ENCODE assay signal across 24 cellular contexts in the genomic region with DNA sequence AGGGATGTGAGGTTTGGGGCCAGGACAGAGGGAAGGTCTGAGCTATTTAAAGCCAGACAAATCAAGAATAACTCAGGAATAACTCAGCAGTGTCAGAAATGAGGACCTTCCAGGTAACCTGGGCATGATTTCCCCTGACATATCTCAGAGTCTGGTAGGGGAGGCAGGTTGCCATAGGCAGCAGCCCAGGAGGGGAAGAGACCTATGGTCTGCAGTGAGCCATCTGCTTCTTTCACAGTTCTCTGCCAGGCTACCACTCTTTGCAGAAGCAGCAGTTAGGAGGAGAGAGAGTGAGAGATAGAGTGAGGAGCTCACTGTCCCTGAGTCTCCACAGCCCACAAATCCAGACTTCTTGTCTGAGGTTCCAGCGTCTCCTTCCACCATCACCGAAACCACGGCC. TPM values are rescaled to one million over a fixed set of nuclear protein-coding genes. Genes with fewer than 3 reads are reported as not detected.
A peak's percentile ranks its signal among the peaks of the same experiment; 100 is the strongest.
DNase-seq lines count a peak whose midpoint lies in the region; ATAC-seq and TF ChIP-seq lines count a peak whose summit lies in the region.
"Had no signal": no experiment of that assay in that cellular context is flagged by ENCODE, and none has a peak within 500 bp of the region (broad histone marks: within the 10 kb centered on the region; RNA-seq: fewer than 3 reads in every experiment).

No MANE protein-coding gene starts in this region.

- H3K9me3 Mint-ChIP-seq in activated naive CD8-positive, alpha-beta T cell treated with anti-CD3 and anti-CD28 coated beads, Interleukin-2, amount 50 U/mL, for 24 hours = no peaks in the 10 kb centered on the region
- H3K9me3 Mint-ChIP-seq in activated naive CD8-positive, alpha-beta T cell treated with anti-CD3 and anti-CD28 coated beads for 36 hours = no peaks in the 10 kb centered on the region
- no peaks in the 10 kb centered on the region for H3K9me3 Mint-ChIP-seq in endodermal cell
- H3K9me3 Mint-ChIP-seq: CD4-positive, CD25-positive, alpha-beta regulatory T cell had no signal

- no peak for TF ChIP-seq CTCF in endodermal cell (conservative IDR thresholded peaks at IDR 0.05)
- TF ChIP-seq CTCF in transverse colon (IDR thresholded peaks at IDR 0.05) = no peak
- TF ChIP-seq CTCF in heart right ventricle (IDR thresholded peaks at IDR 0.05) = no peak

- no peak for DNase-seq in activated naive CD8-positive, alpha-beta T cell treated with anti-CD3 and anti-CD28 coated beads, Interleukin-2, amount 50 U/mL, for 24 hours
- no peak for DNase-seq in activated naive CD8-positive, alpha-beta T cell treated with anti-CD3 and anti-CD28 coated beads for 36 hours
- peak; percentile 6 for DNase-seq in NCI-H446 treated with DMSO at 0.1 percent for 48 hours (lab: John Stamatoyannopoulos, UW)
- DNase-seq in endodermal cell = no peak
- DNase-seq in transverse colon = no peak
- DNase-seq in ACHN = no peak
- no peak for DNase-seq in heart right ventricle
- DNase-seq: activated CD4-positive, alpha-beta T cell treated with anti-CD3 and anti-CD28 coated beads, Interleukin-2, amount 50 U/mL, for 4 hours; activated naive CD4-positive, alpha-beta T cell; activated T-cell treated with anti-CD3 and anti-CD28 coated beads for 4 hours; anterior cingulate cortex; CD4-positive, CD25-positive, alpha-beta regulatory T cell; NCI-H187 treated with DMSO at 0.1 percent for 48 hours; nucleus accumbens; SHP77 treated with DMSO at 0.1 percent for 48 hours; testis; WERI-Rb-1 had no signal

- peak overlapping the region; percentile 20 for H3K27ac Mint-ChIP-seq in activated naive CD8-positive, alpha-beta T cell treated with anti-CD3 and anti-CD28 coated beads, Interleukin-2, amount 50 U/mL, for 24 hours
- no peak overlapping the region for H3K27ac Mint-ChIP-seq in activated naive CD8-positive, alpha-beta T cell treated with anti-CD3 and anti-CD28 coated beads for 36 hours
- H3K27ac Mint-ChIP-seq in endodermal cell = peak overlapping the region; percentile 45
- H3K27ac Mint-ChIP-seq: CD4-positive, CD25-positive, alpha-beta regulatory T cell had no signal

- 69 to 91% methylated on average over 3 of the region's 3 CpGs for WGBS in endodermal cell (ENCODE audit: insufficient coverage in 1 of 2, insufficient read length in 1 of 2), 2 experiments
- 58% methylated on average over 3 of the region's 3 CpGs; no CpG with 5 or more reads in 1 of the 2 donors for WGBS in transverse colon (ENCODE audit: low coverage in 1 of 2), 2 donors
- 78 to 88% methylated on average over 3 of the region's 3 CpGs for WGBS in heart right ventricle, 2 donors

- H3K27ac ChIP-seq in endodermal cell (ENCODE audit: low read depth, low read length) (no peak overlapping the region), transverse colon (peak overlapping the region; percentile 71 to 83 (median 76)), heart right ventricle (no peak overlapping the region)
- H3K27ac ChIP-seq: right atrium auricular region, testis, WERI-Rb-1 had no signal

- in situ Hi-C loops in transverse colon (cut with MboI; ENCODE audit: low pct_ligation_motif_present in 1 of 4, low pct_unique_long_range_greater_than_20kb in 1 of 4, low sequenced_read_pairs in 3 of 4) (no loop called here), ACHN (cut with HindIII; ENCODE audit: low pct_ligation_motif_present, low pct_unique_long_range_greater_than_20kb, low sequenced_read_pairs) (no loop called here)

- TF ChIP-seq POLR2A in transverse colon (IDR thresholded peaks at IDR 0.05) = no peak

- H3K9me3 ChIP-seq in endodermal cell (ENCODE audit: control insufficient read depth, low read length) (no peaks in the 10 kb centered on the region), transverse colon (no peaks in the 10 kb centered on the region), heart right ventricle (no peaks in the 10 kb centered on the region)
- H3K9me3 ChIP-seq: right atrium auricular region, testis had no signal

- no peaks in the 10 kb centered on the region for H3K36me3 ChIP-seq in endodermal cell (ENCODE audit: control insufficient read depth, insufficient read depth, low read length)
- H3K36me3 ChIP-seq in transverse colon = no peaks in the 10 kb centered on the region
- H3K36me3 ChIP-seq in heart right ventricle = no peaks in the 10 kb centered on the region
- H3K36me3 ChIP-seq: right atrium auricular region, WERI-Rb-1 had no signal

- H3K27me3 ChIP-seq in endodermal cell (ENCODE audit: control insufficient read depth, insufficient read depth, low read length, poor library complexity, severe bottlenecking) (peaks cover 4% of the 10 kb centered on the region), transverse colon (peaks cover 8% of the 10 kb centered on the region), heart right ventricle (peaks cover 0 to 21% (median 5%) of the 10 kb centered on the region in 7 donors)
- H3K27me3 ChIP-seq: right atrium auricular region, testis had no signal

- H3K36me3 Mint-ChIP-seq in activated naive CD8-positive, alpha-beta T cell treated with anti-CD3 and anti-CD28 coated beads, Interleukin-2, amount 50 U/mL, for 24 hours (ENCODE audit: low read depth) = no peaks in the 10 kb centered on the region
- no peaks in the 10 kb centered on the region for H3K36me3 Mint-ChIP-seq in activated naive CD8-positive, alpha-beta T cell treated with anti-CD3 and anti-CD28 coated beads for 36 hours
- H3K36me3 Mint-ChIP-seq in endodermal cell (ENCODE audit: low read depth) = no peaks in the 10 kb centered on the region

- peaks cover 7% of the 10 kb centered on the region for H3K27me3 Mint-ChIP-seq in activated naive CD8-positive, alpha-beta T cell treated with anti-CD3 and anti-CD28 coated beads, Interleukin-2, amount 50 U/mL, for 24 hours
- peaks cover 20% of the 10 kb centered on the region for H3K27me3 Mint-ChIP-seq in activated naive CD8-positive, alpha-beta T cell treated with anti-CD3 and anti-CD28 coated beads for 36 hours
- peaks cover 25% of the 10 kb centered on the region for H3K27me3 Mint-ChIP-seq in endodermal cell (ENCODE audit: insufficient read depth)

- no peak for ATAC-seq in activated naive CD8-positive, alpha-beta T cell treated with anti-CD3 and anti-CD28 coated beads, Interleukin-2, amount 50 U/mL, for 24 hours
- ATAC-seq in GM21447 (IDR thresholded peaks at IDR 0.05; ENCODE audit: unreplicated experiment) = no peak
- ATAC-seq in heart right ventricle = no peak
- ATAC-seq: HepG2 had no signal

- H3K4me3 ChIP-seq in endodermal cell (ENCODE audit: low read length) = no peak overlapping the region
- no peak overlapping the region for H3K4me3 ChIP-seq in transverse colon
- H3K4me3 ChIP-seq in heart right ventricle = no peak overlapping the region
- H3K4me3 ChIP-seq: testis had no signal

- no peak for TF ChIP-seq EP300 in transverse colon (IDR thresholded peaks at IDR 0.05; ENCODE audit: low read depth)

- intact Hi-C loops in transverse colon (cut with DNase I; ENCODE audit: low total_unique reads) (no loop called here), heart right ventricle (cut with DNase I) (no loop called here)

- H3K4me1 ChIP-seq in endodermal cell (ENCODE audit: control insufficient read depth, insufficient read depth, low read length) (peaks cover 11% of the 10 kb centered on the region), transverse colon (peaks cover 9 to 25% (median 17%) of the 10 kb centered on the region in 4 donors), heart right ventricle (peaks cover 4 to 28% (median 17%) of the 10 kb centered on the region in 9 donors)

- H3K9ac ChIP-seq in endodermal cell (ENCODE audit: extremely low read depth, low read length, poor library complexity, severe bottlenecking) = no peak overlapping the region

- H3K4me3 Mint-ChIP-seq in activated naive CD8-positive, alpha-beta T cell treated with anti-CD3 and anti-CD28 coated beads, Interleukin-2, amount 50 U/mL, for 24 hours = no peak overlapping the region
- no peak overlapping the region for H3K4me3 Mint-ChIP-seq in activated naive CD8-positive, alpha-beta T cell treated with anti-CD3 and anti-CD28 coated beads for 36 hours
- no peak overlapping the region for H3K4me3 Mint-ChIP-seq in endodermal cell
- H3K4me3 Mint-ChIP-seq: CD4-positive, CD25-positive, alpha-beta regulatory T cell had no signal

- H3K4me1 Mint-ChIP-seq in activated naive CD8-positive, alpha-beta T cell treated with anti-CD3 and anti-CD28 coated beads, Interleukin-2, amount 50 U/mL, for 24 hours = peaks cover 12% of the 10 kb centered on the region
- H3K4me1 Mint-ChIP-seq in activated naive CD8-positive, alpha-beta T cell treated with anti-CD3 and anti-CD28 coated beads for 36 hours = peaks cover 24% of the 10 kb centered on the region
- H3K4me1 Mint-ChIP-seq in endodermal cell = peaks cover 24% of the 10 kb centered on the region

RNA-seq across cellular contexts. Expression of a gene that starts 6.3 kb away (rescaled TPM):
- not detected for total RNA-seq in activated naive CD8-positive, alpha-beta T cell treated with anti-CD3 and anti-CD28 coated beads for 36 hours
- total RNA-seq in endodermal cell (not detected), transverse colon (not detected), heart right ventricle (not detected)
- not detected for polyA plus RNA-seq in endodermal cell (2013, experiment 1 of 2)
- polyA plus RNA-seq in endodermal cell (2013, experiment 2 of 2) = not detected
- under 1 TPM in 1 of 2 donors, not detected in 1; 0.44 TPM for polyA plus RNA-seq in heart right ventricle
- total RNA-seq: CD4-positive, CD25-positive, alpha-beta regulatory T cell; chondrocyte; HepG2; mucosa of gallbladder; right atrium auricular region; T-helper 1 cell treated with Interleukin-12 subunit alpha and Interleukin-12 subunit beta and Interleukin-4 antibody, amounts not matched to agents 30 ng/mL and 1 ng/mL, for 36 hours had no signal
- polyA plus RNA-seq: CD4-positive, CD25-positive, alpha-beta regulatory T cell; HepG2; liver had no signal

RNA-seq across cellular contexts. Expression of a gene that starts 31.2 kb away (rescaled TPM):
- under 1 TPM; 0.78 to 0.80 TPM for total RNA-seq in activated naive CD8-positive, alpha-beta T cell treated with anti-CD3 and anti-CD28 coated beads for 36 hours
- total RNA-seq in endodermal cell = under 1 TPM; 0.49 to 0.55 TPM
- polyA plus RNA-seq in endodermal cell (2013, experiment 1 of 2) = 0.96 TPM
- polyA plus RNA-seq in endodermal cell (2013, experiment 2 of 2) = 0.54 TPM
- under 1 TPM in 1 of 4 donors, not detected in 3; 0.32 TPM for total RNA-seq in transverse colon
- 1 to 10 TPM in 1 of 10 donors, under 1 TPM in 9; 0.17 to 1.5 (median 0.47) TPM for total RNA-seq in heart right ventricle
- 1 to 10 TPM in 1 of 2 donors, under 1 TPM in 1; 0.70 to 1.4 TPM for polyA plus RNA-seq in heart right ventricle
- total RNA-seq: HepG2, liver had no signal
- polyA plus RNA-seq: HepG2 had no signal

RNA-seq across cellular contexts. Expression of a gene that starts 42.1 kb away (rescaled TPM):
- 1 to 10 TPM; 1.3 to 2.1 TPM for total RNA-seq in activated naive CD8-positive, alpha-beta T cell treated with anti-CD3 and anti-CD28 coated beads for 36 hours
- total RNA-seq in endodermal cell (not detected), transverse colon (1 to 10 TPM in 3 of 4 donors, under 1 TPM in 1; 0.37 to 7.1 (median 2.3) TPM), heart right ventricle (10 to 100 TPM in 1 of 10 donors, 1 to 10 TPM in 4, under 1 TPM in 5; 0.30 to 24.4 (median 0.97) TPM)
- polyA plus RNA-seq in endodermal cell (2013, experiment 1 of 2) = not detected
- polyA plus RNA-seq in endodermal cell (2013, experiment 2 of 2) = not detected
- 1 to 10 TPM in 1 of 2 donors, under 1 TPM in 1; 0.95 to 1.4 TPM for polyA plus RNA-seq in heart right ventricle
- total RNA-seq: CD4-positive, CD25-positive, alpha-beta regulatory T cell; chondrocyte; HepG2 had no signal
- polyA plus RNA-seq: HepG2 had no signal

RNA-seq across cellular contexts. Expression of a gene that starts 56.5 kb away (rescaled TPM):
- total RNA-seq in activated naive CD8-positive, alpha-beta T cell treated with anti-CD3 and anti-CD28 coated beads for 36 hours = 100 to 1,000 TPM; 463 to 489 TPM
- total RNA-seq in endodermal cell (100 to 1,000 TPM; 136 to 221 TPM), transverse colon (100 to 1,000 TPM in 3 of 4 donors, 10 to 100 TPM in 1; 65.1 to 235 (median 168) TPM), heart right ventricle (100 to 1,000 TPM in 4 of 10 donors, 10 to 100 TPM in 6; 65.9 to 228 (median 92.5) TPM)
- polyA plus RNA-seq in endodermal cell (2013, experiment 1 of 2) = 141 TPM
- 179 TPM for polyA plus RNA-seq in endodermal cell (2013, experiment 2 of 2)
- 100 to 1,000 TPM; 131 to 283 TPM for polyA plus RNA-seq in heart right ventricle

Comparison
In these comparisons a context has a peak if more than half of its experiments do, and no peak if none do; other contexts are left out.
1. H3K27ac ChIP-seq: peak in transverse colon (4 of 4); none in endodermal cell (single experiment) and heart right ventricle (0 of 10).